Comparison of ENCODE assay signal across 28 cellular contexts in the genomic region with DNA sequence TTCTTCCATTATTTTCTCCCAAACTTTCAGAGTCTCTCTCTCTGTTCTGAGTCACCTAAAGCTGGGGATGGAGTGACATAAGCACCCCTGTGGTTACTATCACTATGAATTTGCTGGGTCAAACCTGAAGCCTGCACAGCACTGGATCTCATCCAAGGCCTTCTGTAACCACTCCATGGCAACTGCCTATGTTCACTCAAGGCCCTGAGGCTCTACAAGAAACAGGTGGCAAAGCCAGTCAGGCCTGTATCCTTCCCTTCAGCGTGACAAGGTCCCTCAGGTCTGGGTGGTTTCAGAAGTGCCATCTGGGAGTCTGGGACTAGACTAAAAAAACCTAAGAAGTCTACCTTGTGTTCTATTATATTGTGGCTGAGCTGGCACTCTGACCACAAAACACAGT.
"Had no signal": no experiment of that assay in that cellular context is flagged by ENCODE, and none has a peak within 500 bp of the region (broad histone marks: within the 10 kb centered on the region; RNA-seq: fewer than 3 reads in every experiment).

No MANE protein-coding gene starts in this region.

- DNase-seq: activated CD4-positive, alpha-beta memory T cell treated with anti-CD3 and anti-CD28 coated beads, Interleukin-2, amount 10 ng/mL, durations not matched to agents 7 days and 5 days; activated CD4-positive, alpha-beta T cell treated with anti-CD3 and anti-CD28 coated beads for 36 hours; activated CD4-positive, alpha-beta T cell treated with anti-CD3 and anti-CD28 coated beads, Interleukin-2, amount 50 U/mL, for 1 hour; activated gamma-delta T cell; activated naive CD4-positive, alpha-beta T cell treated with anti-CD3 and anti-CD28 coated beads for 36 hours; activated T-cell treated with anti-CD3 and anti-CD28 coated beads for 4 hours; activated T-cell treated with anti-CD3 and anti-CD28 coated beads, Interleukin-2, amount 50 U/mL, for 48 hours; amygdala; brain microvascular endothelial cell; cerebellar nuclear complex; colonic mucosa; KG1; MV-4-11; NCI-H1105; NCI-H1436; NCI-H1694 treated with DMSO at 0.1 percent for 48 hours; NCI-H2029 treated with DMSO at 0.1 percent for 48 hours; NCI-H446; NCI-H524; NCI-H748 treated with DMSO at 0.1 percent for 48 hours; Peyer's patch; SHP77; T-cell; T-helper 2 cell; T1000; WERI-Rb-1 had no signal

- ATAC-seq: activated CD4-positive, alpha-beta T cell treated with anti-CD3 and anti-CD28 coated beads for 36 hours; activated T-helper 17 cell treated with anti-CD3 and anti-CD28 coated beads, Interleukin-2, amount 50 U/mL, for 72 hours; T-cell had no signal

- H3K4me3 ChIP-seq: colonic mucosa, Peyer's patch, SK-N-MC had no signal
